Comparison of ENCODE assay signal across 7 cellular contexts in genomic region chr4:88006956-88007303, GRCh38. TPM values are rescaled to one million over a fixed set of nuclear protein-coding genes. Genes with fewer than 3 reads are reported as not detected.
DNase-seq lines count a peak whose midpoint lies in the region; ATAC-seq and TF ChIP-seq lines count a peak whose summit lies in the region.

No MANE protein-coding gene starts in this region.

- peaks cover 16% of the 10 kb centered on the region for H3K4me1 Mint-ChIP-seq in activated naive CD8-positive, alpha-beta T cell treated with anti-CD3 and anti-CD28 coated beads, Interleukin-2, amount 10 ng/mL, durations not matched to agents 7 days and 5 days

- no peaks in the 10 kb centered on the region for H3K9me3 Mint-ChIP-seq in activated naive CD8-positive, alpha-beta T cell treated with anti-CD3 and anti-CD28 coated beads, Interleukin-2, amount 10 ng/mL, durations not matched to agents 7 days and 5 days

- no peak for TF ChIP-seq CTCF in HEK293 (tag by site-specific recombination; IDR thresholded peaks at IDR 0.05)

- peak overlapping the region; percentile 50 for H3K27ac Mint-ChIP-seq in activated naive CD8-positive, alpha-beta T cell treated with anti-CD3 and anti-CD28 coated beads, Interleukin-2, amount 10 ng/mL, durations not matched to agents 7 days and 5 days

- peaks cover 19% of the 10 kb centered on the region for H3K27me3 Mint-ChIP-seq in activated naive CD8-positive, alpha-beta T cell treated with anti-CD3 and anti-CD28 coated beads, Interleukin-2, amount 10 ng/mL, durations not matched to agents 7 days and 5 days

- no peak for TF ChIP-seq POLR2A in GM18505 (IDR thresholded peaks at IDR 0.05; ENCODE audit: borderline replicate concordance, extremely low read depth, insufficient read depth, insufficient read length)

- no peak overlapping the region for H3K27ac ChIP-seq in HEK293 (ENCODE audit: extremely low read depth, low read depth, low read length)
- peak overlapping the region; percentile 70 for H3K27ac ChIP-seq in stomach smooth muscle (ENCODE audit: low read length)

- POLR2A ChIA-PET in HEK293 (lab: Yijun Ruan, JAX), result no interaction called here
- POLR2A ChIA-PET in activated naive CD8-positive, alpha-beta T cell treated with anti-CD3 and anti-CD28 coated beads, Interleukin-2, amount 10 ng/mL, durations not matched to agents 7 days and 5 days (lab: Charles Lee), result no interaction called here

- no peak for DNase-seq in activated naive CD8-positive, alpha-beta T cell treated with anti-CD3 and anti-CD28 coated beads, Interleukin-2, amount 10 ng/mL, durations not matched to agents 7 days and 5 days
- no peak for DNase-seq in HuH-7.5 (ENCODE audit: low spot score)

- no peaks in the 10 kb centered on the region for H3K27me3 ChIP-seq in stomach smooth muscle (ENCODE audit: control insufficient read depth in 1 of 2, insufficient read depth in 2 of 2, low read length in 2 of 2)

- H3K36me3 ChIP-seq in HEK293 (ENCODE audit: control insufficient read depth in 2 of 2, insufficient read depth in 1 of 2, low read length in 2 of 2) (no peaks in the 10 kb centered on the region), stomach smooth muscle (ENCODE audit: control insufficient read depth in 2 of 2, insufficient read depth in 2 of 2, low read length in 2 of 2) (no peaks in the 10 kb centered on the region)

- H3K9ac ChIP-seq in stomach smooth muscle (ENCODE audit: low read length in 2 of 2), result peak overlapping the region; percentile 55 to 60

- H3K9me3 ChIP-seq in HEK293 (ENCODE audit: control insufficient read depth, insufficient read depth, low read depth, low read length) (no peaks in the 10 kb centered on the region), iPS-18c (ENCODE audit: control insufficient read depth, insufficient read depth, low read length) (no peaks in the 10 kb centered on the region), stomach smooth muscle (ENCODE audit: control insufficient read depth in 2 of 2, low read length in 2 of 2) (no peaks in the 10 kb centered on the region)

- H3K4me3 ChIP-seq in HEK293 (ENCODE audit: low read depth, low read length) (peak overlapping the region; percentile 85), iPS-18c (ENCODE audit: insufficient read depth, low read depth, low read length) (peak overlapping the region; percentile 87), stomach smooth muscle (ENCODE audit: low read length in 2 of 2) (peak overlapping the region; percentile 49 to 86)

- H3K4me1 ChIP-seq in HEK293 (ENCODE audit: control insufficient read depth, insufficient read depth, low read length), result no peaks in the 10 kb centered on the region
- H3K4me1 ChIP-seq in stomach smooth muscle (ENCODE audit: control insufficient read depth, insufficient read depth, low read length), result peaks cover 26% of the 10 kb centered on the region

- peaks cover 4% of the 10 kb centered on the region for H3K36me3 Mint-ChIP-seq in activated naive CD8-positive, alpha-beta T cell treated with anti-CD3 and anti-CD28 coated beads, Interleukin-2, amount 10 ng/mL, durations not matched to agents 7 days and 5 days

- CTCF ChIA-PET in HEK293 (lab: Yijun Ruan, JAX), result interaction anchor here (0.7 kb wide), 1 partner anchor 38 kb away, joined by 5 read pairs; no protein-coding TSS in a partner anchor

- peak overlapping the region; percentile 73 for H3K4me3 Mint-ChIP-seq in activated naive CD8-positive, alpha-beta T cell treated with anti-CD3 and anti-CD28 coated beads, Interleukin-2, amount 10 ng/mL, durations not matched to agents 7 days and 5 days

- no peak for ATAC-seq in activated naive CD8-positive, alpha-beta T cell treated with anti-CD3 and anti-CD28 coated beads, Interleukin-2, amount 10 ng/mL, durations not matched to agents 7 days and 5 days (ENCODE audit: low read depth)
- no peak for ATAC-seq in GM18505 (IDR thresholded peaks at IDR 0.05; ENCODE audit: unreplicated experiment)
- no peak for ATAC-seq in HG02884 (IDR thresholded peaks at IDR 0.05; ENCODE audit: unreplicated experiment)

TF ChIP-seq in HEK293, 187 proteins besides CTCF, POLR2A, EP300 and RAD21:
- TF ChIP-seq ZBTB17 (tag by site-specific recombination; IDR thresholded peaks at IDR 0.05), result peak; percentile 57
- TF ChIP-seq ZNF184 (tag by site-specific recombination; IDR thresholded peaks at IDR 0.05), result no peak
TF ChIP-seq in HEK293: peak in this region for 1.

RNA-seq across cellular contexts. Expression of gene PKD2, which starts 0.5 kb away (rescaled TPM):
- 10 to 100 TPM in 1 of 2 experiments, 1 to 10 TPM in 1; 9.5 to 10.9 TPM for total RNA-seq in activated naive CD8-positive, alpha-beta T cell treated with anti-CD3 and anti-CD28 coated beads, Interleukin-2, amount 10 ng/mL, durations not matched to agents 7 days and 5 days

RNA-seq across cellular contexts. Expression of gene SPP1, which starts 31.4 kb away (rescaled TPM):
- total RNA-seq in activated naive CD8-positive, alpha-beta T cell treated with anti-CD3 and anti-CD28 coated beads, Interleukin-2, amount 10 ng/mL, durations not matched to agents 7 days and 5 days, result 10 to 100 TPM; 19.4 to 24.0 TPM
